Comparison of ENCODE assay signal across 9 cellular contexts in genomic region chr7:88357794-88358533, GRCh38. TPM values are rescaled to one million over a fixed set of nuclear protein-coding genes. Genes with fewer than 3 reads are reported as not detected.
A peak's percentile ranks its signal among the peaks of the same experiment; 100 is the strongest.
DNase-seq lines count a peak whose midpoint lies in the region; ATAC-seq and TF ChIP-seq lines count a peak whose summit lies in the region.
"Had no signal": no experiment of that assay in that cellular context is flagged by ENCODE, and none has a peak within 500 bp of the region (broad histone marks: within the 10 kb centered on the region; RNA-seq: fewer than 3 reads in every experiment).

No MANE protein-coding gene starts in this region.

- H3K9me3 ChIP-seq in endodermal cell (ENCODE audit: control insufficient read depth, low read length) (peaks cover 7% of the 10 kb centered on the region), spleen (no peaks in the 10 kb centered on the region)

- H3K27me3 ChIP-seq in GM23338 (ENCODE audit: insufficient read depth) (no peaks in the 10 kb centered on the region), endodermal cell (ENCODE audit: control insufficient read depth, insufficient read depth, low read length, poor library complexity, severe bottlenecking) (no peaks in the 10 kb centered on the region), spleen (replicated peaks in 1 of 7) (peaks cover 0 to 5% (median 0%) of the 10 kb centered on the region in 7 donors)

- H3K36me3 ChIP-seq in GM23338 (ENCODE audit: insufficient read depth) (no peaks in the 10 kb centered on the region), endodermal cell (ENCODE audit: control insufficient read depth, insufficient read depth, low read length) (no peaks in the 10 kb centered on the region), spleen (no peaks in the 10 kb centered on the region)

- H3K27me3 Mint-ChIP-seq in GM23338 (ENCODE audit: insufficient read depth, low read depth, poor library complexity), result no peaks in the 10 kb centered on the region
- peaks cover 2% of the 10 kb centered on the region for H3K27me3 Mint-ChIP-seq in endodermal cell (ENCODE audit: insufficient read depth)

- H3K27ac Mint-ChIP-seq in GM23338 (no peak overlapping the region), endodermal cell (no peak overlapping the region)

- H3K4me1 Mint-ChIP-seq in GM23338 (peaks cover 6% of the 10 kb centered on the region; the same call in 2 of the 3 replicates), endodermal cell (peaks cover 7% of the 10 kb centered on the region)

- no peaks in the 10 kb centered on the region for H3F3A ChIP-seq in GM23338 (replicated peaks; ENCODE audit: low read depth)

- no peak overlapping the region for H2AFZ ChIP-seq in GM23338

- H3K4me2 ChIP-seq in GM23338, result no peak overlapping the region

- H3K9me3 Mint-ChIP-seq in GM23338 (no peaks in the 10 kb centered on the region), endodermal cell (no peaks in the 10 kb centered on the region)

- no peaks in the 10 kb centered on the region for H3K9me2 ChIP-seq in GM23338 (ENCODE audit: insufficient read depth)

- H3K27ac ChIP-seq in GM23338 (ENCODE audit: low read depth) (no peak overlapping the region), endodermal cell (ENCODE audit: low read depth, low read length) (no peak overlapping the region), spleen (no peak overlapping the region)

- no peak for TF ChIP-seq POLR2A in spleen (IDR thresholded peaks at IDR 0.05)

- TF ChIP-seq CTCF in GM12873 (IDR thresholded peaks at IDR 0.05; ENCODE audit: insufficient read depth, low read depth, low read length, missing control alignments) (peak; percentile 51), GM23338 (conservative IDR thresholded peaks at IDR 0.05; ENCODE audit: low read depth in 2 of 2) (peak; percentile 29 to 50), endodermal cell (conservative IDR thresholded peaks at IDR 0.05) (peak; percentile 63), spleen (IDR thresholded peaks at IDR 0.05 in 8 of 11, conservative IDR thresholded peaks at IDR 0.05 in 3 of 11) (peak in 6 of 11 experiments; percentile 4 to 55 (median 44))

- H3K4me1 ChIP-seq in GM23338 (ENCODE audit: insufficient read depth) (0 out of 2 replicates have a peak, but pooled peaks cover 2% of the 10 kb centered on the region), endodermal cell (ENCODE audit: control insufficient read depth, insufficient read depth, low read length) (no peaks in the 10 kb centered on the region), spleen (peaks cover 0 to 15% (median 3%) of the 10 kb centered on the region in 6 donors)

- H3K79me2 ChIP-seq in GM23338 (replicated peaks; ENCODE audit: insufficient read depth), result no peaks in the 10 kb centered on the region

- H3K4me3 Mint-ChIP-seq in GM23338, result no peak overlapping the region
- no peak overlapping the region for H3K4me3 Mint-ChIP-seq in endodermal cell

- DNase-seq in GM23338 (ENCODE audit: low spot score) (no peak), NAMALWA (ENCODE audit: low spot score) (peak; percentile 56), endodermal cell (no peak), spleen (no peak), GOT3 (lab: John Stamatoyannopoulos, UW) (no peak), NCI-H446 treated with DMSO at 0.1 percent for 48 hours (lab: John Stamatoyannopoulos, UW) (no peak), NCI-H524 treated with DMSO at 0.1 percent for 48 hours (lab: John Stamatoyannopoulos, UW) (no peak)
- DNase-seq: IMR-90 had no signal

- H3K36me3 Mint-ChIP-seq in GM23338 (ENCODE audit: low read depth) (no peaks in the 10 kb centered on the region), endodermal cell (ENCODE audit: low read depth) (no peaks in the 10 kb centered on the region)

- no peak overlapping the region for H3K4me3 ChIP-seq in GM23338
- no peak overlapping the region for H3K4me3 ChIP-seq in endodermal cell (ENCODE audit: low read length)
- no peak overlapping the region for H3K4me3 ChIP-seq in spleen

- H3K9ac ChIP-seq in endodermal cell (ENCODE audit: extremely low read depth, low read length, poor library complexity, severe bottlenecking), result no peak overlapping the region

- H4K20me1 ChIP-seq in GM23338 (replicated peaks; ENCODE audit: insufficient read depth), result no peaks in the 10 kb centered on the region

- intact Hi-C loops in spleen (cut with DNase I; ENCODE audit: low total_unique reads), result no loop called here

- WGBS in endodermal cell (ENCODE audit: insufficient coverage in 1 of 2, insufficient read length in 1 of 2), 2 experiments, result 77 to 100% methylated on average over 2 to 4 of the region's 4 CpGs
- 46 to 64% (median 47%) methylated on average over 4 of the region's 4 CpGs for WGBS in spleen, 5 donors

- no peak for ATAC-seq in GM23338

TF ChIP-seq in GM23338, 12 proteins besides CTCF, POLR2A, EP300 and RAD21 (continues in another document):
- TF ChIP-seq CREB1 (CRISPR knock-in tag; IDR thresholded peaks at IDR 0.05; ENCODE audit: low read depth) (no peak), ZNF462 (CRISPR knock-in tag; IDR thresholded peaks at IDR 0.05) (no peak), NANOG (IDR thresholded peaks at IDR 0.05; ENCODE audit: borderline replicate concordance) (no peak), ETS1 (IDR thresholded peaks at IDR 0.05) (no peak), EZH2phosphoT487 (IDR thresholded peaks at IDR 0.05; ENCODE audit: unreplicated experiment) (no peak), POLR2AphosphoS5 (IDR thresholded peaks at IDR 0.05; ENCODE audit: low read depth) (no peak)

RNA-seq across cellular contexts. Expression of gene STEAP4, which starts 51.3 kb away (rescaled TPM):
- total RNA-seq in GM23338 (2014; rRNA removed; shearing (Covaris generic)), result under 0.01 TPM in 1 of 2 replicates, not detected in the other
- polyA plus RNA-seq in GM23338 (2016; fragmentation: Nextera tagmentation; extraction: Ambion mirVana) (0.06 TPM in 1 of 2 replicates, not detected in the other), spleen (1 to 10 TPM in 1 of 3 donors, under 1 TPM in 2; 0.50 to 1.3 (median 0.50) TPM)
- total RNA-seq in endodermal cell (not detected), spleen (10 to 100 TPM in 6 of 7 donors, 1 to 10 TPM in 1; 8.9 to 70.7 (median 24.3) TPM)
- not detected for polyA plus RNA-seq in endodermal cell (2013, experiment 1 of 2)
- not detected for polyA plus RNA-seq in endodermal cell (2013, experiment 2 of 2)
- total RNA-seq: IMR-90 had no signal
- polyA plus RNA-seq: IMR-90 had no signal
